11 cellular contexts compared by ENCODE assay signal in the genomic region with DNA sequence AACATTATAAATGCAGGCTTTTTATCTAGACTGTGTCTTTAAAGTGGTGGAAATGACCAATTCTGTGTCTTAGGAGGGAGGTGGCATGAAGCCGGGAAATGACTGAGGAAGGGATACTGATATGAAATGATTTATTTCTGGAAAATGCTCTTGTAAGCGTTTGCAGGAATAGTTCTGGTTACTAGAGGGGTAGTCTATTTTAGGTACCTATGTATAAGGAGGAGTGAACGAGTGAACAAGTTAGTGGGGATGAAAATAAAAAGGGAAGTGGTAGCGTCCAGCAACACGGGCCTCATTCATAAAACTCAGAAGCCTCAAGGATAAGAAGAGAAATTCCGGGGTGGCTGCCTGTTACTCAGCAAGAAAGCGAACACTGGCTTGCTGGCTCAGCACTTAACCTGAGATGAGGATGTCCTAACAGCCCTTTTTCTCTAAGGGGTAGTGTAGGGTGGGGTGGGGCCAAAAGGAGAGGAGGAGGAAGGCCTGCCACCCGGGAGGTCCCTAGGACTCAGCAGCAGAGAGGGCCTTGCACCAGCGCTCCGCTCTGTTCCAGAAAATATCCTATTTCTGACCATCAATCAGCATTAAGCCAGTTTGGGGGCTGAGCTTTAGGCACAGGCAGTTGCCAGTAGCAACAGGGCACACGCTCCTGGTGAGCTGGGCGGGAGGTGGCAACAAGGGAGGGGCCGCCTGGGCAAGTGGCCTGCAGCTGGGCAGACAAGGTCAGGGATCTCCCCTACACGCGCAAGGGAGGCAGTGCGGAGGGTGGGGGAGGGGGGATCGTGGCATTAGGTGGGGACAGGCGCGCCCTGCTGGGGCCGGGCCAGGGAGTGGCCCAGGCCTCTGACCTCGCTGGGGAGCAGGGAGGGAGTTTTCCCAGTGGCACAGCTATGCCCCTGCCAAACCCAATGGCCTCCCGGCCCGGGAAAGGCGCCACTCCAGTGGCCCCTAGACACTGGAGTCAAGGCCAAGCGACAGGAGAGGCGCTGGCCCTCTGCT.
DNase-seq lines count a peak whose midpoint lies in the region; ATAC-seq and TF ChIP-seq lines count a peak whose summit lies in the region.
"Had no signal": no experiment of that assay in that cellular context is flagged by ENCODE, and none has a peak within 500 bp of the region (broad histone marks: within the 10 kb centered on the region; RNA-seq: fewer than 3 reads in every experiment).

No MANE protein-coding gene starts in this region.

- peaks cover 2% of the 10 kb centered on the region for H3K36me3 Mint-ChIP-seq in neural crest cell (ENCODE audit: low read depth)

- no peaks in the 10 kb centered on the region for H4K20me1 ChIP-seq in PC-9 (ENCODE audit: insufficient read depth)

- DNase-seq in D341Med (ENCODE audit: low spot score) (peak; percentile 35), NCI-H748 (lab: John Stamatoyannopoulos, UW; ENCODE audit: unreplicated experiment) (peak; percentile 84), foreskin keratinocyte (no peak), neural crest cell (ENCODE audit: low read depth, low spot score) (no peak), NCI-H1694 (lab: John Stamatoyannopoulos, UW) (no peak), PC-9 (no peak)
- DNase-seq: stimulated activated CD4-positive, alpha-beta T cell treated with anti-CD3 and anti-CD28 coated beads, Interleukin-12 subunit alpha, Interleukin-12 subunit beta, amount 100 ng/mL, for 4 hours; T-helper 17 cell had no signal

- peaks cover 33% of the 10 kb centered on the region for H3K4me1 Mint-ChIP-seq in neural crest cell
- H3K4me1 Mint-ChIP-seq: central memory CD8-positive, alpha-beta T cell; T-helper 17 cell had no signal

- H3K27me3 ChIP-seq in foreskin keratinocyte: no peaks in the 10 kb centered on the region
- peaks cover 23% of the 10 kb centered on the region; the same call in 1 of the 2 replicates for H3K27me3 ChIP-seq in PC-9 (ENCODE audit: insufficient read depth, low read depth)

- H3K4me2 ChIP-seq in PC-9: no peak overlapping the region

- BruUV-seq in PC-9 (replicated peaks; lab: Mats Ljungman, UMichigan): no TSS peak

- H3K9me3 Mint-ChIP-seq in neural crest cell: no peaks in the 10 kb centered on the region

- no peaks in the 10 kb centered on the region for H3K79me2 ChIP-seq in PC-9 (ENCODE audit: low read depth)

- no peak for TF ChIP-seq CTCF in foreskin keratinocyte (conservative IDR thresholded peaks at IDR 0.05)
- no peak for TF ChIP-seq CTCF in neural crest cell (conservative IDR thresholded peaks at IDR 0.05)
- no peak for TF ChIP-seq CTCF in PC-9 (conservative IDR thresholded peaks at IDR 0.05)

- POLR2A ChIA-PET in PC-9 (lab: Charles Lee; ENCODE audit: unreplicated experiment): no interaction called here

- no peaks in the 10 kb centered on the region for H3K9me3 ChIP-seq in PC-9 (ENCODE audit: insufficient read depth, low read depth)

- no peaks in the 10 kb centered on the region for H3K4me1 ChIP-seq in foreskin keratinocyte
- H3K4me1 ChIP-seq in PC-9 (replicated peaks; ENCODE audit: insufficient read depth): no peaks in the 10 kb centered on the region

- H3K27me3 Mint-ChIP-seq in neural crest cell (ENCODE audit: low read depth): peaks cover 18% of the 10 kb centered on the region

- no peak overlapping the region for H3K4me3 ChIP-seq in PC-9

- ATAC-seq in foreskin keratinocyte (peak; percentile 5), HG02981 (IDR thresholded peaks at IDR 0.05; ENCODE audit: unreplicated experiment) (no peak), HG02970 (IDR thresholded peaks at IDR 0.05; ENCODE audit: low FRiP score, unreplicated experiment) (no peak)
- ATAC-seq: T-helper 17 cell had no signal

- H3K27ac Mint-ChIP-seq in neural crest cell (ENCODE audit: unreplicated experiment): no peak overlapping the region
- H3K27ac Mint-ChIP-seq: T-helper 17 cell had no signal

- peak overlapping the region; percentile 85 for H3K4me3 Mint-ChIP-seq in neural crest cell
- H3K4me3 Mint-ChIP-seq: central memory CD8-positive, alpha-beta T cell; T-helper 17 cell had no signal

- no peaks in the 10 kb centered on the region for H3K36me3 ChIP-seq in PC-9 (ENCODE audit: low read depth)

- H3K9me2 ChIP-seq in PC-9 (ENCODE audit: insufficient read depth): no peaks in the 10 kb centered on the region

- intact Hi-C loops in PC-9 (cut with micrococcal nuclease; ENCODE audit: unreplicated experiment): no loop called here

- H3K27ac ChIP-seq in foreskin keratinocyte: no peak overlapping the region
- H3K27ac ChIP-seq in PC-9: no peak overlapping the region

- H3F3A ChIP-seq in PC-9 (ENCODE audit: insufficient read depth, low read depth): no peaks in the 10 kb centered on the region

- CTCF ChIA-PET in PC-9 (lab: Charles Lee): no interaction called here

- no peak overlapping the region for H2AFZ ChIP-seq in PC-9

Comparison
In these comparisons a context has a peak if more than half of its experiments do, and no peak if none do; other contexts are left out.
1. DNase-seq: peak in D341Med (single experiment) and NCI-H748 (single experiment); none in foreskin keratinocyte (0 of 2), neural crest cell (single experiment), NCI-H1694 (single experiment) and PC-9 (0 of 2).